ENCODE assay signal across 8 cellular contexts in genomic region chr13:22877421-22877820, GRCh38.
"Had no signal": no experiment of that assay in that cellular context is flagged by ENCODE, and none has a peak within 500 bp of the region (broad histone marks: within the 10 kb centered on the region; RNA-seq: fewer than 3 reads in every experiment).

No MANE protein-coding gene starts in this region.

- H3K27ac ChIP-seq: HL-60 had no signal

- H3K4me3 Mint-ChIP-seq: GM23338, H9, HFFc6 had no signal

- DNase-seq: H9, HCEC 1CT, HFFc6, KG1 had no signal

- H2AFZ ChIP-seq: GM23338 had no signal

- H3K4me3 ChIP-seq: GM23338 had no signal

- H3K4me2 ChIP-seq: GM23338 had no signal

- ATAC-seq: GM23338, HepG2 had no signal

- H3K27ac Mint-ChIP-seq: GM23338, H9, HFFc6, IgD-negative memory B cell had no signal

- FAIRE-seq: HepG2 had no signal
